In the genomic region with DNA sequence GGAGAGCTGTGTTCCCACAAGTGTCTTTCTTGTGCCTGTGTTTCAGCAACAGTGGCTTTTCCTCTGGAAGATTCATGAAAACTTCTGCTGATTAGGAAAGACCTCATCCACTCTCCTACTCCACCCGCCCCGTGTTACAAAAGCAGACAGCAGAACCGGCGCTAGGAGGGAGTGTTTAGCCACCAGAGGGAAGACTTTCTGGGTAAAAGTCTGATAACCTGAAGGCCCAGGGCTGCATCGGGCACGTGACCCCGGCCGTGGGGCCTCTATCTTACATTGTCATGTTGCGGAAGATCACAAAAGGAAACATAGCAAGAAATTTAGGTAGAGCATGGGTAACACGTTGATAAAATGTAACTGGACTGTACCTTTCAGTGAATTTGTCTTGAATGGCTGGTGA, we compare ENCODE assay signal across 1 cellular context.
TF ChIP-seq lines count a peak whose summit lies in the region.

No MANE protein-coding gene starts in this region.

TF ChIP-seq in H1, 55 proteins besides CTCF, POLR2A, EP300 and RAD21:
- TF ChIP-seq, protein P1, sequence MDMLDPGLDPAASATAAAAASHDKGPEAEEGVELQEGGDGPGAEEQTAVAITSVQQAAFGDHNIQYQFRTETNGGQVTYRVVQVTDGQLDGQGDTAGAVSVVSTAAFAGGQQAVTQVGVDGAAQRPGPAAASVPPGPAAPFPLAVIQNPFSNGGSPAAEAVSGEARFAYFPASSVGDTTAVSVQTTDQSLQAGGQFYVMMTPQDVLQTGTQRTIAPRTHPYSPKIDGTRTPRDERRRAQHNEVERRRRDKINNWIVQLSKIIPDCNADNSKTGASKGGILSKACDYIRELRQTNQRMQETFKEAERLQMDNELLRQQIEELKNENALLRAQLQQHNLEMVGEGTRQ (IDR thresholded peaks at IDR 0.05; ENCODE audit: low read length): peak; percentile 53; the same call in 1 of the 2 replicates
- TF ChIP-seq, protein P2, sequence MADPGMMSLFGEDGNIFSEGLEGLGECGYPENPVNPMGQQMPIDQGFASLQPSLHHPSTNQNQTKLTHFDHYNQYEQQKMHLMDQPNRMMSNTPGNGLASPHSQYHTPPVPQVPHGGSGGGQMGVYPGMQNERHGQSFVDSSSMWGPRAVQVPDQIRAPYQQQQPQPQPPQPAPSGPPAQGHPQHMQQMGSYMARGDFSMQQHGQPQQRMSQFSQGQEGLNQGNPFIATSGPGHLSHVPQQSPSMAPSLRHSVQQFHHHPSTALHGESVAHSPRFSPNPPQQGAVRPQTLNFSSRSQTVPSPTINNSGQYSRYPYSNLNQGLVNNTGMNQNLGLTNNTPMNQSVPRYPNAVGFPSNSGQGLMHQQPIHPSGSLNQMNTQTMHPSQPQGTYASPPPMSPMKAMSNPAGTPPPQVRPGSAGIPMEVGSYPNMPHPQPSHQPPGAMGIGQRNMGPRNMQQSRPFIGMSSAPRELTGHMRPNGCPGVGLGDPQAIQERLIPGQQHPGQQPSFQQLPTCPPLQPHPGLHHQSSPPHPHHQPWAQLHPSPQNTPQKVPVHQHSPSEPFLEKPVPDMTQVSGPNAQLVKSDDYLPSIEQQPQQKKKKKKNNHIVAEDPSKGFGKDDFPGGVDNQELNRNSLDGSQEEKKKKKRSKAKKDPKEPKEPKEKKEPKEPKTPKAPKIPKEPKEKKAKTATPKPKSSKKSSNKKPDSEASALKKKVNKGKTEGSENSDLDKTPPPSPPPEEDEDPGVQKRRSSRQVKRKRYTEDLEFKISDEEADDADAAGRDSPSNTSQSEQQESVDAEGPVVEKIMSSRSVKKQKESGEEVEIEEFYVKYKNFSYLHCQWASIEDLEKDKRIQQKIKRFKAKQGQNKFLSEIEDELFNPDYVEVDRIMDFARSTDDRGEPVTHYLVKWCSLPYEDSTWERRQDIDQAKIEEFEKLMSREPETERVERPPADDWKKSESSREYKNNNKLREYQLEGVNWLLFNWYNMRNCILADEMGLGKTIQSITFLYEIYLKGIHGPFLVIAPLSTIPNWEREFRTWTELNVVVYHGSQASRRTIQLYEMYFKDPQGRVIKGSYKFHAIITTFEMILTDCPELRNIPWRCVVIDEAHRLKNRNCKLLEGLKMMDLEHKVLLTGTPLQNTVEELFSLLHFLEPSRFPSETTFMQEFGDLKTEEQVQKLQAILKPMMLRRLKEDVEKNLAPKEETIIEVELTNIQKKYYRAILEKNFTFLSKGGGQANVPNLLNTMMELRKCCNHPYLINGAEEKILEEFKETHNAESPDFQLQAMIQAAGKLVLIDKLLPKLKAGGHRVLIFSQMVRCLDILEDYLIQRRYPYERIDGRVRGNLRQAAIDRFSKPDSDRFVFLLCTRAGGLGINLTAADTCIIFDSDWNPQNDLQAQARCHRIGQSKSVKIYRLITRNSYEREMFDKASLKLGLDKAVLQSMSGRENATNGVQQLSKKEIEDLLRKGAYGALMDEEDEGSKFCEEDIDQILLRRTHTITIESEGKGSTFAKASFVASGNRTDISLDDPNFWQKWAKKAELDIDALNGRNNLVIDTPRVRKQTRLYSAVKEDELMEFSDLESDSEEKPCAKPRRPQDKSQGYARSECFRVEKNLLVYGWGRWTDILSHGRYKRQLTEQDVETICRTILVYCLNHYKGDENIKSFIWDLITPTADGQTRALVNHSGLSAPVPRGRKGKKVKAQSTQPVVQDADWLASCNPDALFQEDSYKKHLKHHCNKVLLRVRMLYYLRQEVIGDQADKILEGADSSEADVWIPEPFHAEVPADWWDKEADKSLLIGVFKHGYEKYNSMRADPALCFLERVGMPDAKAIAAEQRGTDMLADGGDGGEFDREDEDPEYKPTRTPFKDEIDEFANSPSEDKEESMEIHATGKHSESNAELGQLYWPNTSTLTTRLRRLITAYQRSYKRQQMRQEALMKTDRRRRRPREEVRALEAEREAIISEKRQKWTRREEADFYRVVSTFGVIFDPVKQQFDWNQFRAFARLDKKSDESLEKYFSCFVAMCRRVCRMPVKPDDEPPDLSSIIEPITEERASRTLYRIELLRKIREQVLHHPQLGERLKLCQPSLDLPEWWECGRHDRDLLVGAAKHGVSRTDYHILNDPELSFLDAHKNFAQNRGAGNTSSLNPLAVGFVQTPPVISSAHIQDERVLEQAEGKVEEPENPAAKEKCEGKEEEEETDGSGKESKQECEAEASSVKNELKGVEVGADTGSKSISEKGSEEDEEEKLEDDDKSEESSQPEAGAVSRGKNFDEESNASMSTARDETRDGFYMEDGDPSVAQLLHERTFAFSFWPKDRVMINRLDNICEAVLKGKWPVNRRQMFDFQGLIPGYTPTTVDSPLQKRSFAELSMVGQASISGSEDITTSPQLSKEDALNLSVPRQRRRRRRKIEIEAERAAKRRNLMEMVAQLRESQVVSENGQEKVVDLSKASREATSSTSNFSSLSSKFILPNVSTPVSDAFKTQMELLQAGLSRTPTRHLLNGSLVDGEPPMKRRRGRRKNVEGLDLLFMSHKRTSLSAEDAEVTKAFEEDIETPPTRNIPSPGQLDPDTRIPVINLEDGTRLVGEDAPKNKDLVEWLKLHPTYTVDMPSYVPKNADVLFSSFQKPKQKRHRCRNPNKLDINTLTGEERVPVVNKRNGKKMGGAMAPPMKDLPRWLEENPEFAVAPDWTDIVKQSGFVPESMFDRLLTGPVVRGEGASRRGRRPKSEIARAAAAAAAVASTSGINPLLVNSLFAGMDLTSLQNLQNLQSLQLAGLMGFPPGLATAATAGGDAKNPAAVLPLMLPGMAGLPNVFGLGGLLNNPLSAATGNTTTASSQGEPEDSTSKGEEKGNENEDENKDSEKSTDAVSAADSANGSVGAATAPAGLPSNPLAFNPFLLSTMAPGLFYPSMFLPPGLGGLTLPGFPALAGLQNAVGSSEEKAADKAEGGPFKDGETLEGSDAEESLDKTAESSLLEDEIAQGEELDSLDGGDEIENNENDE (IDR thresholded peaks at IDR 0.05; ENCODE audit: insufficient replicate concordance, low read length): no peak
- TF ChIP-seq SUZ12 (IDR thresholded peaks at IDR 0.05; ENCODE audit: low read length): no peak
